Comparison of ENCODE assay signal across 9 cellular contexts in genomic region chr10:3477683-3478082, GRCh38.
DNase-seq lines count a peak whose midpoint lies in the region; ATAC-seq and TF ChIP-seq lines count a peak whose summit lies in the region.
"Had no signal": no experiment of that assay in that cellular context is flagged by ENCODE, and none has a peak within 500 bp of the region (broad histone marks: within the 10 kb centered on the region; RNA-seq: fewer than 3 reads in every experiment).

No MANE protein-coding gene starts in this region.

- POLR2A ChIA-PET in PC-9 (lab: Charles Lee; ENCODE audit: unreplicated experiment), result interaction anchor here (0.5 kb wide), 1 partner anchor 31 kb away, joined by 3 read pairs; no protein-coding TSS in a partner anchor

- peak overlapping the region; percentile 55 for H3K9ac ChIP-seq in GM23248

- H3K36me3 ChIP-seq in GM23248 (ENCODE audit: low read depth) (no peaks in the 10 kb centered on the region), PC-9 (ENCODE audit: low read depth) (no peaks in the 10 kb centered on the region)

- H3K4me3 Mint-ChIP-seq in natural killer cell, result no peak overlapping the region

- no peak overlapping the region for H2AFZ ChIP-seq in GM23248
- H2AFZ ChIP-seq in PC-9, result peak overlapping the region; percentile 18; the same call in 1 of the 2 replicates

- H3K4me1 Mint-ChIP-seq in natural killer cell, result peaks cover 4 to 19% of the 10 kb centered on the region in 2 donors

- peaks cover 29% of the 10 kb centered on the region for H3K4me1 ChIP-seq in GM23248 (ENCODE audit: insufficient read depth)
- peaks cover 45% of the 10 kb centered on the region for H3K4me1 ChIP-seq in PC-9 (replicated peaks; ENCODE audit: insufficient read depth)

- CTCF ChIA-PET in PC-9 (lab: Charles Lee), result no interaction called here

- H3K4me2 ChIP-seq in GM23248 (ENCODE audit: unreplicated experiment), result peak overlapping the region; percentile 45
- peak overlapping the region; percentile 52 for H3K4me2 ChIP-seq in PC-9

- no peaks in the 10 kb centered on the region for H3K9me3 Mint-ChIP-seq in natural killer cell

- H3K4me3 ChIP-seq in GM23248 (no peak overlapping the region), PC-9 (no peak overlapping the region)
- H3K4me3 ChIP-seq: lung had no signal

- H4K20me1 ChIP-seq in GM23248 (ENCODE audit: insufficient read depth) (no peaks in the 10 kb centered on the region), PC-9 (ENCODE audit: insufficient read depth) (no peaks in the 10 kb centered on the region)

- no TSS peak for BruUV-seq in PC-9 (replicated peaks; lab: Mats Ljungman, UMichigan)

- H3K27ac Mint-ChIP-seq in natural killer cell, result no peak overlapping the region

- 18 to 20% methylated on average over 3 of the region's 3 CpGs for WGBS in GM23248 (ENCODE audit: low coverage in 1 of 2, low lambda C conversion rate in 2 of 2, missing lambda C conversion rate in 2 of 2), 2 experiments

- H3K36me3 Mint-ChIP-seq in natural killer cell, result no peaks in the 10 kb centered on the region

- ATAC-seq in GM18517 (IDR thresholded peaks at IDR 0.05; ENCODE audit: unreplicated experiment) (peak; percentile 72), natural killer cell (peak in 2 of 3 donors; percentile 9 to 35), sciatic nerve (no peak)

- H3K27ac ChIP-seq in GM23248 (peak overlapping the region; percentile 61), PC-9 (peak overlapping the region; percentile 93)

- H3K27me3 ChIP-seq in GM23248 (replicated peaks; ENCODE audit: insufficient read depth) (no peaks in the 10 kb centered on the region), PC-9 (ENCODE audit: insufficient read depth, low read depth) (no peaks in the 10 kb centered on the region)

- H3K79me2 ChIP-seq in GM23248 (ENCODE audit: insufficient read depth) (no peaks in the 10 kb centered on the region), PC-9 (ENCODE audit: low read depth) (no peaks in the 10 kb centered on the region)

- peaks cover 3 to 38% of the 10 kb centered on the region in 2 donors for H3K27me3 Mint-ChIP-seq in natural killer cell (ENCODE audit: low read depth in 2 of 2)

- H3K9me2 ChIP-seq in GM23248 (ENCODE audit: insufficient read depth) (no peaks in the 10 kb centered on the region), PC-9 (ENCODE audit: insufficient read depth) (no peaks in the 10 kb centered on the region)

- DNase-seq in GM23248, result peak; percentile 91
- peak in 1 of 2 experiments; percentile 95 for DNase-seq in PC-9
- DNase-seq in natural killer cell, result no peak
- DNase-seq in amniotic stem cell (lab: John Stamatoyannopoulos, UW), result no peak
- no peak for DNase-seq in mucosa of gallbladder (ENCODE audit: low spot score)
- no peak for DNase-seq in inferior parietal cortex (ENCODE audit: extremely low spot score)
- no peak for DNase-seq in sciatic nerve (ENCODE audit: low spot score)

- in situ Hi-C loops in GM23248 (cut with MboI), result no loop called here

- H3F3A ChIP-seq in GM23248 (ENCODE audit: insufficient read depth) (peaks cover 38% of the 10 kb centered on the region; the same call in 1 of the 2 replicates), PC-9 (ENCODE audit: insufficient read depth, low read depth) (peaks cover 29% of the 10 kb centered on the region)

- no peaks in the 10 kb centered on the region for H3K9me3 ChIP-seq in GM23248 (ENCODE audit: low read depth)
- no peaks in the 10 kb centered on the region for H3K9me3 ChIP-seq in PC-9 (ENCODE audit: insufficient read depth, low read depth)

- TF ChIP-seq CTCF in PC-9 (conservative IDR thresholded peaks at IDR 0.05) (no peak), natural killer cell (IDR thresholded peaks at IDR 0.05) (no peak)

- intact Hi-C loops in PC-9 (cut with micrococcal nuclease; ENCODE audit: unreplicated experiment), result no loop called here
- intact Hi-C loops in natural killer cell (cut with micrococcal nuclease), result no loop called here
- intact Hi-C loops in sciatic nerve (cut with DNase I), result no loop called here
